Comparison of ENCODE assay signal across 5 cellular contexts in the genomic region with DNA sequence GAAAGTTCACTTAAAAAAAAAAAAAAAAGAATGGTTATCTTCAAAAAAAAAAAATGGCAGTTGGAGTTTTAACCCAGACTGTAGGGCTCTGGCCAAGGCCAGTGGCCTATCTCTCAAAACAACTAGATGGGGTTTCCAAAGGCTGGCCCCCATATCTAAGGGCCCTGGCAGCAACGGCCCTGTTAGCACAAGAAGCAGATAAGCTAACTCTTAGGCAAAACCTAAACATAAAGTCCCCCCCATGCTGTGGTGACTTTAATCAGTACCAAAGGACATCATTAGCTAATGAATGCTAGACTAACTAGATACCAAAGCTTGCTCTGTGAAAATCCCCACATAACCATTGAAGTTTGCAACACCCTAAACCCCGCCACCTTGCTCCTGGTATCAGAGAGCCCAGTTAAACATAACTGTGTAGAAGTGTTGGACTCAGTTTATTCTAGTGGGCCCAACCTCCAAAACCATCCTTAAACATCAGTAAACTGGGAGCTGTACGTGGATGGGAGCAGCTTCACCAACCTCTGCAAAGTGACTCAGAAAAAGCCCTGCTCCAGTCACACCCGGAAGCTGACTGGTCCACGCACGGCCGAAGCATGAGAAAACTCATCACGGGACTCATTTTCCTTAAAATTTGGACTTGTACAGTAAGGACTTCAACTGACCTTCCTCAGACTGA. TPM values are rescaled to one million over a fixed set of nuclear protein-coding genes. Genes with fewer than 3 reads are reported as not detected.
"Had no signal": no experiment of that assay in that cellular context is flagged by ENCODE, and none has a peak within 500 bp of the region (broad histone marks: within the 10 kb centered on the region; RNA-seq: fewer than 3 reads in every experiment).

No MANE protein-coding gene starts in this region.

RNA-seq across cellular contexts. Expression of gene ADCY10, which starts 47.1 kb away (rescaled TPM):
- total RNA-seq: neural crest cell, pulmonary artery endothelial cell, smooth muscle cell, suprapubic skin, vagina had no signal
- polyA plus RNA-seq: smooth muscle cell had no signal
